12 cellular contexts compared by ENCODE assay signal in genomic region chr2:226905718-226906438, GRCh38.
A peak's percentile ranks its signal among the peaks of the same experiment; 100 is the strongest.
DNase-seq lines count a peak whose midpoint lies in the region; ATAC-seq and TF ChIP-seq lines count a peak whose summit lies in the region.
"Had no signal": no experiment of that assay in that cellular context is flagged by ENCODE, and none has a peak within 500 bp of the region (broad histone marks: within the 10 kb centered on the region; RNA-seq: fewer than 3 reads in every experiment).

No MANE protein-coding gene starts in this region.

- H3K4me1 Mint-ChIP-seq in MCF 10A (ENCODE audit: insufficient read depth, unreplicated experiment), result peaks cover 7% of the 10 kb centered on the region

- H3K4me1 ChIP-seq in spleen, result peaks cover 4 to 71% (median 24%) of the 10 kb centered on the region in 6 donors

- H3K27me3 ChIP-seq in spleen (replicated peaks in 1 of 7), result no peaks in the 10 kb centered on the region

- in situ Hi-C loops in GM18951 (cut with MboI; ENCODE audit: low sequenced_read_pairs, unreplicated experiment), result no loop called here

- peak; percentile 79 for DNase-seq in spleen
- no peak for DNase-seq in superior temporal gyrus (ENCODE audit: extremely low spot score)
- DNase-seq in MCF 10A (ENCODE audit: unreplicated experiment), result no peak
- DNase-seq in NCI-H526 treated with DMSO at 0.1 percent for 48 hours (lab: John Stamatoyannopoulos, UW), result no peak
- DNase-seq: effector CD8-positive, alpha-beta T cell; GF-D8; kidney; stimulated activated naive CD4-positive, alpha-beta T cell treated with Interleukin-2 at 50 U/mL for 16 hours had no signal

- peaks cover 18% of the 10 kb centered on the region for H3K36me3 Mint-ChIP-seq in MCF 10A (ENCODE audit: insufficient read depth, unreplicated experiment)

- CTCF ChIA-PET in MCF 10A (lab: Yijun Ruan, JAX), result no interaction called here

- H3K27ac ChIP-seq in spleen, result peak overlapping the region; percentile 46 to 86 (median 74)

- WGBS in spleen, 5 donors, result 44 to 76% (median 63%) methylated on average over 7 of the region's 7 CpGs

- intact Hi-C loops in spleen (cut with DNase I; ENCODE audit: low total_unique reads) (no loop called here), MCF 10A (cut with micrococcal nuclease) (no loop called here)

- POLR2A ChIA-PET in MCF 10A (lab: Yijun Ruan, JAX), result interaction anchor here (1.2 to 5.1 kb wide), 2 partner anchors 8 to 9 kb away, joined by 3 to 37 read pairs; no protein-coding TSS in a partner anchor

- TF ChIP-seq CTCF in spleen (IDR thresholded peaks at IDR 0.05 in 8 of 11, conservative IDR thresholded peaks at IDR 0.05 in 3 of 11) (no peak), MCF 10A (IDR thresholded peaks at IDR 0.05; ENCODE audit: unreplicated experiment) (no peak)

- no peak overlapping the region for H3K4me3 Mint-ChIP-seq in MCF 10A (ENCODE audit: unreplicated experiment)

- H3K4me3 ChIP-seq in spleen, result peak overlapping the region in 1 of 8 donors; percentile 40

- no peaks in the 10 kb centered on the region for H3K27me3 Mint-ChIP-seq in MCF 10A (ENCODE audit: insufficient read depth, unreplicated experiment)

- ATAC-seq in HG02571 (IDR thresholded peaks at IDR 0.05; ENCODE audit: unreplicated experiment) (peak; percentile 76), HG03457 (IDR thresholded peaks at IDR 0.05; ENCODE audit: unreplicated experiment) (peak; percentile 79)
- ATAC-seq: sciatic nerve had no signal

- no peak overlapping the region for H3K27ac Mint-ChIP-seq in MCF 10A (ENCODE audit: low read depth, unreplicated experiment)

- no peaks in the 10 kb centered on the region for H3K9me3 ChIP-seq in spleen

- BruUV-seq in MCF 10A (replicated peaks; lab: Mats Ljungman, UMichigan), result no TSS peak

- TF ChIP-seq POLR2A in GM18951 (IDR thresholded peaks at IDR 0.05; ENCODE audit: extremely low read depth, insufficient read depth, insufficient read length) (peak; percentile 16), spleen (IDR thresholded peaks at IDR 0.05) (no peak)

- no peaks in the 10 kb centered on the region for H3K9me3 Mint-ChIP-seq in MCF 10A (ENCODE audit: unreplicated experiment)

- H3K36me3 ChIP-seq in spleen, result peaks cover 0 to 28% (median 0%) of the 10 kb centered on the region in 6 donors
